In genomic region chr9:136052991-136053756, GRCh38 we compare ENCODE assay signal across 7 cellular contexts. TPM values are rescaled to one million over a fixed set of nuclear protein-coding genes. Genes with fewer than 3 reads are reported as not detected.
DNase-seq lines count a peak whose midpoint lies in the region; ATAC-seq and TF ChIP-seq lines count a peak whose summit lies in the region.

No MANE protein-coding gene starts in this region.

- TF ChIP-seq CTCF in brain microvascular endothelial cell (IDR thresholded peaks at IDR 0.05; ENCODE audit: low read depth, low read length, missing control alignments): no peak

- H3K9ac ChIP-seq in HUES64 (ENCODE audit: low read depth, low read length): 0 out of 2 replicates have a peak overlapping the region, but pooled peaks have one; percentile 2

- H3K4me3 ChIP-seq in HUES64 (ENCODE audit: low read length) (peak overlapping the region; percentile 3; the same call in 1 of the 2 replicates), brain microvascular endothelial cell (ENCODE audit: low read depth, low read length) (no peak overlapping the region)

- 56% methylated on average over 23 of the region's 23 CpGs for WGBS in HUES64

- DNase-seq in brain microvascular endothelial cell: no peak
- no peak for DNase-seq in left colon
- DNase-seq in T-helper 1 cell: no peak
- no peak for DNase-seq in DMS79 (lab: John Stamatoyannopoulos, UW)

- H3K9me3 ChIP-seq in HUES64 (ENCODE audit: insufficient read depth, low read depth, low read length): no peaks in the 10 kb centered on the region

- peaks cover 15% of the 10 kb centered on the region for H3K4me1 ChIP-seq in HUES64 (ENCODE audit: insufficient read depth, low read length)

- peak; percentile 26 for ATAC-seq in left colon
- ATAC-seq in HG02970 (IDR thresholded peaks at IDR 0.05; ENCODE audit: low FRiP score, unreplicated experiment): no peak

- intact Hi-C loops in left colon (cut with DNase I, micrococcal nuclease): no loop called here

- H3K27ac ChIP-seq in HUES64 (ENCODE audit: low read depth, low read length) (peak overlapping the region; percentile 44; the same call in 1 of the 2 replicates), brain microvascular endothelial cell (peak overlapping the region; percentile 64), temporal lobe (ENCODE audit: low read depth, low read length) (peak overlapping the region; percentile 95)

- in situ Hi-C loops in brain microvascular endothelial cell (cut with HindIII; ENCODE audit: low pct_ligation_motif_present, low sequenced_read_pairs): no loop called here

- H3K36me3 ChIP-seq in HUES64 (ENCODE audit: insufficient read depth, low read length) (0 out of 2 replicates have a peak, but pooled peaks cover 4% of the 10 kb centered on the region), brain microvascular endothelial cell (replicated peaks) (peaks cover 15% of the 10 kb centered on the region)

- H3K27me3 ChIP-seq in HUES64 (ENCODE audit: insufficient read depth, low read length) (peaks cover 10% of the 10 kb centered on the region; the same call in 1 of the 2 replicates), brain microvascular endothelial cell (replicated peaks) (no peaks in the 10 kb centered on the region)

RNA-seq across cellular contexts. Expression of gene NACC2, which starts 41.9 kb away (rescaled TPM):
- polyA plus RNA-seq in HUES64 (2013, experiment 1 of 2): 6.4 TPM
- 7.7 TPM for polyA plus RNA-seq in HUES64 (2013, experiment 2 of 2)
- total RNA-seq in left colon (10 to 100 TPM; 16.0 to 25.2 TPM), temporal lobe (3.9 TPM)

Comparison
In these comparisons a context has a peak if more than half of its experiments do, and no peak if none do; other contexts are left out.
1. H3K27ac ChIP-seq: peak in every context shown above with its lines; median percentile 95 in temporal lobe; 64 in brain microvascular endothelial cell; 44 in HUES64.